1 cellular context compared by ENCODE assay signal in the genomic region with DNA sequence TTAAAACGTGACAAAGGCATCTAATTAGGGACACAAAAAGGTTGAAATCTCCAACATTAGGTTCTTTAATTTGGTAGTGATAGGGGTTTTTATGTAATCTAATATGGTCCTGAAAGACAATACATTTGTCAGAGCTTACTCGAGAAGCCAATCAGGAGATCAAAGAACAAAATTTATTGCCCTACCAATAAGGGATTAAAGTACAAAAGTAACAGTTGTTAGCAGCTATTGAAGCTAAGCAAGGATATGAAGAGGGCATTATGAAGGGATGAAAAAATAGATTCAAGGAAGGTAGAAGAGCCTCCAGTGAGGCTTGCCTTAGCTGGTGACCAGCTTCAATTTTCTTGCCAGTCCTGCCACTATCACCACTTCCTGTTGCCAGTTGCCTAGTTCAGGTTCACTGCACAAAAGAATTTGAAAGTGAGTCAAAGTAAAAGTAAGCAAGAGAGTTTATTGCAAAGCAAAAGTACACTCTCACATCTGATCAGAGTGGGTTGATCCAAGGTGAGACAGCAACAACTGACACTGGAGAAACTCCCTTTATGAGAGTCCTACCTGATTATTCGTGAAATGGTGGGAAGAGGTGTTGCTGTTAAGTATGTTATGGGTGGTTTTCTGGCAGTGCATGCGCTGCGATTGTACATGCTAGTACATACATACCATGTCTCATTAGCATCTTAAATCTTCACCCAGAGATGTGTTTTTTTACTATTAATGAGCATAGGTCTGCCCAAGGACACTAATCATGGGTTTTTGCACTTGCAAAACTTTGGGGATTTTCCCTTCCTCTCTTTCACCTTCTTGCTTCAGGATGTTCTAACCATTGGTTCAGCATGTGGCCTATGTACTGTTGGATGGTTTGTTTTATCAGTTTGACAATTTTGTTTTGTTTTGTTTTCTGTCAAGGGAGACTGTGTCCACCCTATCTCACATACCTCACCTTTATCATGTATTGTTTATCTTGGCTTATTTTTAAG.
A peak's percentile ranks its signal among the peaks of the same experiment; 100 is the strongest.
TF ChIP-seq lines count a peak whose summit lies in the region.

No MANE protein-coding gene starts in this region.

TF ChIP-seq in GM12878, 131 proteins besides CTCF, POLR2A, EP300 and RAD21 (continued from another document):
- TF ChIP-seq, protein P1, sequence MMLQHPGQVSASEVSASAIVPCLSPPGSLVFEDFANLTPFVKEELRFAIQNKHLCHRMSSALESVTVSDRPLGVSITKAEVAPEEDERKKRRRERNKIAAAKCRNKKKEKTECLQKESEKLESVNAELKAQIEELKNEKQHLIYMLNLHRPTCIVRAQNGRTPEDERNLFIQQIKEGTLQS (IDR thresholded peaks at IDR 0.05; ENCODE audit: borderline replicate concordance, extremely low read depth, low read depth, low read length), result no peak
- TF ChIP-seq TCF3 (IDR thresholded peaks at IDR 0.05; ENCODE audit: borderline replicate concordance, insufficient read depth, low read depth, low read length) (no peak), FOXK2 (IDR thresholded peaks at IDR 0.05) (no peak), RUNX3 (IDR thresholded peaks at IDR 0.05; ENCODE audit: low read length) (0 out of 2 replicates have a peak, but pooled peaks have one; percentile 8)
